34 cellular contexts compared by ENCODE assay signal in the genomic region with DNA sequence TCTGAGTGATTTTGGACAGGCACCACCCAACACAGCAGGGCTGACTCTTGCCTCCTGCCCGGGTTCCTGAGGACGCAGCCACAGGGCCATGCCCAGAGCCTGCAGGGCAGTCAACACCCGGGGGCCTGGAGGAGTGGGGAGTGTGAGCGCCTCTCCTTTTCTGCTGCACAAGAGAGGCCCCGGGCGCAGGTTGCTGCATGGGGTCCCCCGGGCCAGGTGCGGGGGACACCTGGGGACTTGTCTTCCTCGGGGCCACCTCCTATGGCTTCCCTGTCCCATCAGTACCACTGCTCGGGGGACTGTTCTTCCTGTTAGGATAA.
"Had no signal": no experiment of that assay in that cellular context is flagged by ENCODE, and none has a peak within 500 bp of the region (broad histone marks: within the 10 kb centered on the region; RNA-seq: fewer than 3 reads in every experiment).

No MANE protein-coding gene starts in this region.

- H3K36me3 ChIP-seq: MG63 had no signal

- H3K4me2 ChIP-seq: KMS-11 had no signal

- H3K9ac ChIP-seq: KMS-11 had no signal

- DNase-seq: Karpas-422, Kasumi-1, KG1, MG63, MM.1S, MV-4-11, NCI-H1048, NCI-H1092, NCI-H1092 treated with DMSO at 0.1 percent for 48 hours, NCI-H1105, NCI-H1105 treated with DMSO at 0.1 percent for 48 hours, NCI-H1417, NCI-H1417 treated with DMSO at 0.1 percent for 48 hours, NCI-H1436, NCI-H1436 treated with DMSO at 0.1 percent for 48 hours, NCI-H146, NCI-H1694, NCI-H1694 treated with DMSO at 0.1 percent for 48 hours, NCI-H187, NCI-H187 treated with DMSO at 0.1 percent for 48 hours, NCI-H1930, NCI-H2029, NCI-H2029 treated with DMSO at 0.1 percent for 48 hours, NCI-H2081, NCI-H2081 treated with DMSO at 0.1 percent for 48 hours, NCI-H2107, NCI-H2171, NCI-H2171 treated with DMSO at 0.1 percent for 48 hours, NCI-H2227 treated with DMSO at 0.1 percent for 48 hours, NCI-H226, NCI-H345, NCI-H446, NCI-H446 treated with DMSO at 0.1 percent for 48 hours had no signal

- H3K27ac ChIP-seq: KMS-11 had no signal

- H3K4me3 ChIP-seq: MG63 had no signal
